ENCODE assay signal across 28 cellular contexts in the genomic region with DNA sequence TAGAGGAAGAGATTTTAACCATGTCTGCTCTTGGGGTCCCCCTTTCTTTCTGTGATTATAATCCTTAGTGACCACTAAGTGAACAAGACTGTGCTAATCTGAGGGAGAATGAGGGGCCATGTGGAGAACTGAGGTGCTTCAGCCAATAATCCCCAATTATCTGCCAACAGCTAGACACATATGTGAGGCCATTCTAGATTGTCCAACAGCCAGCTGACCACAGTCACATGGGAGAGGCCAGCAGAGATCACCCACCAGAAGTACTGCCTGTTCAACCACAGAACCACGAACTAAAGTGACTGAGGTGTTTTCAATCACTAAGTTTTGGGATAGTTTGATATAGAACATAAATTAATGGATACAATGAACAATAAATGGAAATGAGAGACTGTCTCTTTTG.
"Had no signal": no experiment of that assay in that cellular context is flagged by ENCODE, and none has a peak within 500 bp of the region (broad histone marks: within the 10 kb centered on the region; RNA-seq: fewer than 3 reads in every experiment).

No MANE protein-coding gene starts in this region.

- H3K9me3 ChIP-seq: left lung, lower lobe of right lung, psoas muscle, stomach, testis, thyroid gland, transverse colon, upper lobe of left lung, vagina had no signal

- H3K4me3 ChIP-seq: heart left ventricle, left lung, lower lobe of right lung, psoas muscle, stomach, testis, thyroid gland, transverse colon, upper lobe of left lung, vagina had no signal

- H3K36me3 ChIP-seq: heart left ventricle, left lung, lower lobe of right lung, stomach, thyroid gland, transverse colon, upper lobe of left lung, vagina had no signal

- H3K27ac ChIP-seq: heart left ventricle, left lung, lower lobe of right lung, parathyroid adenoma, psoas muscle, stomach, testis, thyroid gland, transverse colon, upper lobe of left lung, vagina had no signal

- H2AFZ ChIP-seq: parathyroid adenoma had no signal

- DNase-seq: heart left ventricle; hypothalamus; immature natural killer cell; kidney; left colon; left lung; lower lobe of right lung; mammary epithelial cell; mesendoderm; naive thymus-derived CD4-positive, alpha-beta T cell; nucleus accumbens; psoas muscle; right cardiac atrium; stimulated activated CD4-positive, alpha-beta T cell treated with anti-CD3 and anti-CD28 coated beads, Interleukin-12 subunit alpha, Interleukin-12 subunit beta, amount 100 ng/mL, for 4 hours; stimulated activated CD4-positive, alpha-beta T cell treated with anti-CD3 and anti-CD28 coated beads, Interleukin-15, amount 100 ng/mL, for 24 hours; stimulated activated CD4-positive, alpha-beta T cell treated with anti-CD3 and anti-CD28 coated beads, Interleukin-2, amount 100 ng/mL, for 24 hours; stimulated activated CD4-positive, alpha-beta T cell treated with anti-CD3 and anti-CD28 coated beads, Interleukin-4, amount 100 ng/mL, for 1 hour; stimulated activated naive B cell treated with anti-CD40 and anti-IgM and Interleukin-4, amounts not matched to agents 10 μg/mL and 1 μg/mL and 100 μg/mL, for 72 hours; stimulated activated naive CD8-positive, alpha-beta T cell treated with anti-CD3 and anti-CD28 coated beads, Interleukin-15, Interleukin-2, amounts not matched to agents 100 U/mL and 50 U/mL, for 24 hours; stomach; testis; thyroid gland; transverse colon; upper lobe of left lung had no signal

- H3K4me1 ChIP-seq: heart left ventricle, left lung, lower lobe of right lung, parathyroid adenoma, psoas muscle, stomach, testis, thyroid gland, transverse colon, upper lobe of left lung, vagina had no signal

- ATAC-seq: heart left ventricle; left colon; left lung; lower lobe of right lung; naive thymus-derived CD4-positive, alpha-beta T cell; natural killer cell treated with Interleukin-12 subunit alpha and Interleukin-12 subunit beta and Interleukin-15 and Interleukin-18, amount 100 ng/mL, for 72 hours; psoas muscle; right cardiac atrium; sciatic nerve; stimulated activated naive B cell treated with anti-CD40 and anti-IgM and Interleukin-4, amounts not matched to agents 10 μg/mL and 1 μg/mL and 100 μg/mL, for 72 hours; stimulated activated naive CD8-positive, alpha-beta T cell treated with anti-CD3 and anti-CD28 coated beads, Interleukin-15, Interleukin-2, amounts not matched to agents 100 U/mL and 50 U/mL, for 24 hours had no signal

- H3K79me2 ChIP-seq: parathyroid adenoma had no signal

- H3K27me3 ChIP-seq: heart left ventricle, left lung, stomach, testis, thyroid gland, transverse colon, upper lobe of left lung, vagina had no signal

- H3K9ac ChIP-seq: parathyroid adenoma had no signal
